8 cellular contexts compared by ENCODE assay signal in the genomic region with DNA sequence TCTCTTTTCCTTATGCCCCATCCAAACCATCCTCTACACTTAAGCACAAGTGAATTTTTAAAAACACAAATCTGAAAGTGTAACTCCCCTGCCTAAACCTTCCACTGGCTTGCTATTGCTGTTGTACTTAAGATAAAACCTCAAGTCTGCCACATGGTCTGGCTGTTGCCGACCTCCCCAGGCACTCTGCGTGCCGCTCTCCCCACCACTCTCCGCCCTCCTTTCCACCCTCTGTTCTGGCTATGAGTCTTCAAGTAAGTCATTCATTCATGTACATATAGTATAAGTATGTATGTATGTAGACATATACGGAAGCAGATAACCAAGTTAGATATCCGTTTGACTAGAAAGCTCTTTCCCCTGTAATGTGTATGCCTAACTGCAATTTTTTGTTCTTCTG.
A peak's percentile ranks its signal among the peaks of the same experiment; 100 is the strongest.
DNase-seq lines count a peak whose midpoint lies in the region; ATAC-seq and TF ChIP-seq lines count a peak whose summit lies in the region.

No MANE protein-coding gene starts in this region.

- TF ChIP-seq CTCF in GM06990 (IDR thresholded peaks at IDR 0.05; ENCODE audit: insufficient read depth, low read length, poor library complexity, severe bottlenecking): no peak
- no peak for TF ChIP-seq CTCF in natural killer cell (IDR thresholded peaks at IDR 0.05)
- no peak for TF ChIP-seq CTCF in testis (IDR thresholded peaks at IDR 0.05)
- no peak for TF ChIP-seq CTCF in gastrocnemius medialis (IDR thresholded peaks at IDR 0.05 in 4 of 5, conservative IDR thresholded peaks at IDR 0.05 in 1 of 5)

- no peaks in the 10 kb centered on the region for H3K27me3 ChIP-seq in GM06990 (replicated peaks; ENCODE audit: control insufficient read depth, insufficient read depth, low read length)
- H3K27me3 ChIP-seq in testis: no peaks in the 10 kb centered on the region
- no peaks in the 10 kb centered on the region for H3K27me3 ChIP-seq in gastrocnemius medialis

- H3K27ac ChIP-seq in testis (no peak overlapping the region), gastrocnemius medialis (no peak overlapping the region), caudate nucleus (ENCODE audit: low read depth, low read length) (no peak overlapping the region)

- TF ChIP-seq POLR2A in testis (IDR thresholded peaks at IDR 0.05) (no peak), gastrocnemius medialis (IDR thresholded peaks at IDR 0.05) (no peak)

- no peaks in the 10 kb centered on the region for H3K36me3 Mint-ChIP-seq in natural killer cell

- no peaks in the 10 kb centered on the region for H3K9me3 ChIP-seq in testis
- no peaks in the 10 kb centered on the region for H3K9me3 ChIP-seq in gastrocnemius medialis

- no peaks in the 10 kb centered on the region for H3K9me3 Mint-ChIP-seq in natural killer cell

- 35 to 49% methylated on average over 6 of the region's 6 CpGs for WGBS in testis, 2 donors

- no peak overlapping the region for H3K27ac Mint-ChIP-seq in natural killer cell

- no peaks in the 10 kb centered on the region for H3K36me3 ChIP-seq in GM06990 (ENCODE audit: control insufficient read depth, insufficient read depth, low read length)
- H3K36me3 ChIP-seq in testis (ENCODE audit: low read depth, missing control alignments): no peaks in the 10 kb centered on the region
- no peaks in the 10 kb centered on the region for H3K36me3 ChIP-seq in gastrocnemius medialis

- H3K4me1 ChIP-seq in testis: no peaks in the 10 kb centered on the region
- H3K4me1 ChIP-seq in gastrocnemius medialis: no peaks in the 10 kb centered on the region

- intact Hi-C loops in natural killer cell (cut with micrococcal nuclease) (no loop called here), testis (cut with DNase I; ENCODE audit: low total_unique reads) (no loop called here), gastrocnemius medialis (cut with DNase I; ENCODE audit: low total_unique reads) (no loop called here)

- no peak overlapping the region for H3K4me3 ChIP-seq in GM06990 (replicated peaks; ENCODE audit: low read depth, low read length)
- no peak overlapping the region for H3K4me3 ChIP-seq in testis
- H3K4me3 ChIP-seq in gastrocnemius medialis: no peak overlapping the region

- H3K27me3 Mint-ChIP-seq in natural killer cell (ENCODE audit: low read depth in 2 of 2): peaks cover 27 to 32% of the 10 kb centered on the region in 2 donors

- H3K4me1 Mint-ChIP-seq in natural killer cell: peaks cover 8 to 12% of the 10 kb centered on the region in 2 donors

- in situ Hi-C loops in gastrocnemius medialis (cut with MboI; ENCODE audit: low sequenced_read_pairs in 4 of 4): no loop called here

- DNase-seq in GM06990 (ENCODE audit: extremely low read depth, insufficient read length): peak; percentile 32
- peak; percentile 74 to 83 for DNase-seq in activated CD4-positive, alpha-beta T cell treated with anti-CD3 and anti-CD28 coated beads, Interleukin-2, amount 50 U/mL, for 48 hours
- no peak for DNase-seq in natural killer cell
- no peak for DNase-seq in testis
- no peak for DNase-seq in gastrocnemius medialis
- no peak for DNase-seq in cerebellar cortex (ENCODE audit: low spot score)
- no peak for DNase-seq in caudate nucleus (lab: John Stamatoyannopoulos, UW)

- no peak overlapping the region for H3K4me3 Mint-ChIP-seq in natural killer cell

- peak; percentile 54 for ATAC-seq in HG02763 (IDR thresholded peaks at IDR 0.05; ENCODE audit: unreplicated experiment)
- ATAC-seq in natural killer cell: peak; percentile 41 to 79 (median 68)
- no peak for ATAC-seq in gastrocnemius medialis

Comparison
In these comparisons a context has a peak if more than half of its experiments do, and no peak if none do; other contexts are left out.
1. DNase-seq: peak in GM06990 (single experiment) and activated CD4-positive, alpha-beta T cell treated with anti-CD3 and anti-CD28 coated beads, Interleukin-2, amount 50 U/mL, for 48 hours (2 of 2); none in natural killer cell (single experiment), testis (single experiment), gastrocnemius medialis (0 of 2), cerebellar cortex (single experiment) and caudate nucleus (0 of 61).
2. ATAC-seq: peak in HG02763 (single experiment) and natural killer cell (3 of 3); none in gastrocnemius medialis (0 of 2).